Comparison of ENCODE assay signal across 8 cellular contexts in the genomic region with DNA sequence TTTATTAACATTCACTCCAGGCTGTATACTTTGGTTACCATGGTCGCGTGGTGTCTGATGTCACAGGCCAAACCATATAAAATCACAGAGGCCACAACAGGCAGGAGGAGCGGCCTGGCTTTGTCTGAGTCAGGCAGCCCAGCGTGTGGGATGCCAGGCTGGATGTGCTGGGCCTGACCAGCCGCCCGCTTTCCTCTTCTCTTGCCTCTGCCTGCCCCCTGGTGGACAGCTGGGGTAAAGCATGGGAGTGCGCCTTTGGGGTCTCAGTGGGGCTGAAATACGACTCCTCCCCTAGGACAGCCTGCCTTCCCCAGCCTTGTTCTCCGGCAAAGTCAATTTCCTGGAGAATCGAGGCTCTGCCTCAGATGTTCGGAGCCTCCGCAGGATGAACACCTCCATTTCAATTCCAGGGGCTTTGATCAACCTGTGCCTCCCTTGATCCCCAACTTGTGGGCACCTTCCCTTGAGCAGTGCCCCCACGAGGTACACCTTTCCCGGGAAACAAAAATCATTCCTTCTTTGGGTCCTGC.
DNase-seq lines count a peak whose midpoint lies in the region; ATAC-seq and TF ChIP-seq lines count a peak whose summit lies in the region.

No MANE protein-coding gene starts in this region.

- H3K4me2 ChIP-seq in DOHH2 (ENCODE audit: low read length) (peak overlapping the region; percentile 60), Loucy (ENCODE audit: low read depth, low read length, poor library complexity, severe bottlenecking) (peak overlapping the region; percentile 54), trophoblast cell (ENCODE audit: low read length) (peak overlapping the region; percentile 17)

- no peak overlapping the region for H3K18ac ChIP-seq in trophoblast cell (ENCODE audit: low read length)

- peaks cover 46% of the 10 kb centered on the region for H3K4me1 Mint-ChIP-seq in activated T-helper 1 cell treated with anti-CD3 and anti-CD28 coated beads, Interleukin-12 subunit alpha, Interleukin-12 subunit beta, Interleukin-2, Interleukin-4 antibody, amounts not matched to agents 30 ng/mL and 10 ng/mL and 1 ng/mL, durations not matched to agents 14 hours and 24 hours and 36 hours (ENCODE audit: low read depth)

- no peak overlapping the region for H3K23ac ChIP-seq in trophoblast cell (ENCODE audit: low read length)

- no peak for TF ChIP-seq EP300 in upper lobe of left lung (IDR thresholded peaks at IDR 0.05)

- H4K20me1 ChIP-seq in DOHH2 (ENCODE audit: control insufficient read depth, insufficient read depth, low read depth, low read length) (no peaks in the 10 kb centered on the region), Loucy (ENCODE audit: insufficient read depth, low read length, poor library complexity, severe bottlenecking) (no peaks in the 10 kb centered on the region)

- no peaks in the 10 kb centered on the region for H3K27me3 Mint-ChIP-seq in activated T-helper 1 cell treated with anti-CD3 and anti-CD28 coated beads, Interleukin-12 subunit alpha, Interleukin-12 subunit beta, Interleukin-2, Interleukin-4 antibody, amounts not matched to agents 30 ng/mL and 10 ng/mL and 1 ng/mL, durations not matched to agents 14 hours and 24 hours and 36 hours (ENCODE audit: insufficient read depth)

- no peaks in the 10 kb centered on the region for H3K9me2 ChIP-seq in DOHH2 (replicated peaks; ENCODE audit: control insufficient read depth, low read length)
- H3K9me2 ChIP-seq in Loucy (replicated peaks; ENCODE audit: low read depth, low read length) = no peaks in the 10 kb centered on the region

- H2BK120ac ChIP-seq in trophoblast cell (ENCODE audit: insufficient read depth, low read length, poor library complexity) = no peak overlapping the region

- no CpG with 5 or more reads among the region's 14 CpGs for WGBS in trophoblast cell (ENCODE audit: extremely low coverage, insufficient coverage, insufficient read length)
- WGBS in upper lobe of left lung, 2 donors = 7 to 10% methylated on average over 8 to 14 of the region's 14 CpGs

- H2AFZ ChIP-seq in Loucy (ENCODE audit: low read length) (peak overlapping the region; percentile 66), trophoblast cell (ENCODE audit: insufficient read depth, low read length, poor library complexity) (no peak overlapping the region)

- no peak overlapping the region for H2BK12ac ChIP-seq in trophoblast cell (ENCODE audit: low read length)

- peak; percentile 94 to 96 for ATAC-seq in upper lobe of left lung (ENCODE audit: low FRiP score in 2 of 2)

- H3K4ac ChIP-seq in trophoblast cell (ENCODE audit: low read depth, low read length) = no peak overlapping the region

- H3K36me3 ChIP-seq in DOHH2 (ENCODE audit: control insufficient read depth, low read length) = no peaks in the 10 kb centered on the region
- H3K36me3 ChIP-seq in Loucy (ENCODE audit: insufficient read depth, low read length) = no peaks in the 10 kb centered on the region
- no peaks in the 10 kb centered on the region for H3K36me3 ChIP-seq in trophoblast cell (ENCODE audit: control insufficient read depth in 1 of 2, insufficient read depth in 2 of 2, low read length in 2 of 2)
- no peaks in the 10 kb centered on the region for H3K36me3 ChIP-seq in upper lobe of left lung

- no peak overlapping the region for H4K91ac ChIP-seq in trophoblast cell (ENCODE audit: low read depth, low read length)

- H3K27ac Mint-ChIP-seq in activated T-helper 1 cell treated with anti-CD3 and anti-CD28 coated beads, Interleukin-12 subunit alpha, Interleukin-12 subunit beta, Interleukin-2, Interleukin-4 antibody, amounts not matched to agents 30 ng/mL and 10 ng/mL and 1 ng/mL, durations not matched to agents 14 hours and 24 hours and 36 hours = no peak overlapping the region

- H3K79me1 ChIP-seq in trophoblast cell (ENCODE audit: low read length) = no peaks in the 10 kb centered on the region

- intact Hi-C loops in activated T-helper 1 cell treated with anti-CD3 and anti-CD28 coated beads, Interleukin-12 subunit alpha, Interleukin-12 subunit beta, Interleukin-2, Interleukin-4 antibody, amounts not matched to agents 30 ng/mL and 10 ng/mL and 1 ng/mL, durations not matched to agents 14 hours and 24 hours and 36 hours (cut with micrococcal nuclease) = loop anchor here (1.0 to 2.0 kb wide), 6 partner anchors 49 to 930 kb away; partner anchors contain the start of genes SSR3 and TIPARP

- DNase-seq in H4 (ENCODE audit: low spot score) (peak; percentile 98), globus pallidus (ENCODE audit: low spot score) (peak; percentile 91), trophoblast cell (peak; percentile 88 to 90), upper lobe of left lung (peak; percentile 72 to 89), SKM-1 (lab: John Stamatoyannopoulos, UW; ENCODE audit: unreplicated experiment) (no peak)
- DNase-seq in activated T-helper 1 cell treated with anti-CD3 and anti-CD28 coated beads, Interleukin-12 subunit alpha, Interleukin-12 subunit beta, Interleukin-2, Interleukin-4 antibody, amounts not matched to agents 30 ng/mL and 10 ng/mL and 1 ng/mL, durations not matched to agents 14 hours and 24 hours and 36 hours (ENCODE audit: low spot score) = peak; percentile 73

- no peaks in the 10 kb centered on the region for H3K36me3 Mint-ChIP-seq in activated T-helper 1 cell treated with anti-CD3 and anti-CD28 coated beads, Interleukin-12 subunit alpha, Interleukin-12 subunit beta, Interleukin-2, Interleukin-4 antibody, amounts not matched to agents 30 ng/mL and 10 ng/mL and 1 ng/mL, durations not matched to agents 14 hours and 24 hours and 36 hours (ENCODE audit: low read depth)

- H3K4me3 Mint-ChIP-seq in activated T-helper 1 cell treated with anti-CD3 and anti-CD28 coated beads, Interleukin-12 subunit alpha, Interleukin-12 subunit beta, Interleukin-2, Interleukin-4 antibody, amounts not matched to agents 30 ng/mL and 10 ng/mL and 1 ng/mL, durations not matched to agents 14 hours and 24 hours and 36 hours = no peak overlapping the region

- H2BK5ac ChIP-seq in trophoblast cell (ENCODE audit: low read depth, low read length, poor library complexity) = no peak overlapping the region

- no peak overlapping the region for H2AK5ac ChIP-seq in trophoblast cell (ENCODE audit: low read length)

- H3F3A ChIP-seq in DOHH2 (ENCODE audit: control insufficient read depth, insufficient read depth) = peaks cover 6% of the 10 kb centered on the region
- H3F3A ChIP-seq in Loucy (ENCODE audit: low read depth) = no peaks in the 10 kb centered on the region

- no peak for TF ChIP-seq POLR2A in upper lobe of left lung (IDR thresholded peaks at IDR 0.05)

- no peaks in the 10 kb centered on the region for H3K9me3 ChIP-seq in DOHH2 (ENCODE audit: control insufficient read depth, insufficient read depth, low read length)
- no peaks in the 10 kb centered on the region for H3K9me3 ChIP-seq in Loucy (ENCODE audit: insufficient read depth, low read depth, low read length)
- no peaks in the 10 kb centered on the region for H3K9me3 ChIP-seq in trophoblast cell (ENCODE audit: insufficient read depth, low read depth, low read length)
- H3K9me3 ChIP-seq in upper lobe of left lung = no peaks in the 10 kb centered on the region

- H4K12ac ChIP-seq in trophoblast cell (ENCODE audit: low read depth, low read length) = no peak overlapping the region

- peak overlapping the region; percentile 46 for H3K4me3 ChIP-seq in DOHH2 (ENCODE audit: low read length)
- peak overlapping the region; percentile 15 for H3K4me3 ChIP-seq in Loucy (ENCODE audit: low read length, poor library complexity, severe bottlenecking)
- no peak overlapping the region for H3K4me3 ChIP-seq in trophoblast cell (ENCODE audit: low read depth, low read length)
- no peak overlapping the region for H3K4me3 ChIP-seq in upper lobe of left lung

- no peak overlapping the region for H4K8ac ChIP-seq in trophoblast cell (ENCODE audit: low read depth, low read length)

- H3K4me1 ChIP-seq in DOHH2 (ENCODE audit: control insufficient read depth, low read length) = peaks cover 49% of the 10 kb centered on the region
- no peaks in the 10 kb centered on the region for H3K4me1 ChIP-seq in Loucy (ENCODE audit: insufficient read depth, low read length, poor library complexity, severe bottlenecking)
- H3K4me1 ChIP-seq in trophoblast cell (ENCODE audit: control insufficient read depth in 1 of 2, insufficient read depth in 2 of 2, low read length in 2 of 2) = no peaks in the 10 kb centered on the region
- H3K4me1 ChIP-seq in upper lobe of left lung = peaks cover 2 to 8% (median 6%) of the 10 kb centered on the region in 4 donors

- no peaks in the 10 kb centered on the region for H3K27me3 ChIP-seq in DOHH2 (ENCODE audit: control insufficient read depth, low read length)
- H3K27me3 ChIP-seq in Loucy (ENCODE audit: insufficient read depth, low read length, poor library complexity, severe bottlenecking) = no peaks in the 10 kb centered on the region
- no peaks in the 10 kb centered on the region for H3K27me3 ChIP-seq in trophoblast cell (ENCODE audit: insufficient read depth, low read length)
- H3K27me3 ChIP-seq in upper lobe of left lung = no peaks in the 10 kb centered on the region

- no peaks in the 10 kb centered on the region for H3K79me2 ChIP-seq in DOHH2 (ENCODE audit: control insufficient read depth, low read length)
- H3K79me2 ChIP-seq in Loucy (ENCODE audit: insufficient read depth, low read length) = no peaks in the 10 kb centered on the region
- H3K79me2 ChIP-seq in trophoblast cell (ENCODE audit: control insufficient read depth, insufficient read depth, low read length, poor library complexity) = no peaks in the 10 kb centered on the region

- H3K9ac ChIP-seq in Loucy (ENCODE audit: low read depth, low read length, poor library complexity, severe bottlenecking) (no peak overlapping the region), trophoblast cell (ENCODE audit: low read length) (no peak overlapping the region)

- no peak overlapping the region for H3K27ac ChIP-seq in DOHH2 (ENCODE audit: low read depth, low read length)
- H3K27ac ChIP-seq in trophoblast cell (ENCODE audit: low read depth, low read length) = no peak overlapping the region
- H3K27ac ChIP-seq in upper lobe of left lung = peak overlapping the region in 1 of 4 donors; percentile 21

- TF ChIP-seq CTCF in DOHH2 (IDR thresholded peaks at IDR 0.05; ENCODE audit: low read depth, low read length, poor library complexity, severe bottlenecking) = peak; percentile 94
- TF ChIP-seq CTCF in Loucy (conservative IDR thresholded peaks at IDR 0.05; ENCODE audit: low read length) = peak; percentile 95
- TF ChIP-seq CTCF in upper lobe of left lung (IDR thresholded peaks at IDR 0.05) = peak; percentile 95 to 98 (median 98)

- H3K9me3 Mint-ChIP-seq in activated T-helper 1 cell treated with anti-CD3 and anti-CD28 coated beads, Interleukin-12 subunit alpha, Interleukin-12 subunit beta, Interleukin-2, Interleukin-4 antibody, amounts not matched to agents 30 ng/mL and 10 ng/mL and 1 ng/mL, durations not matched to agents 14 hours and 24 hours and 36 hours = no peaks in the 10 kb centered on the region

- no peak overlapping the region for H3K14ac ChIP-seq in trophoblast cell (ENCODE audit: low read length)

Comparison
In these comparisons a context has a peak if more than half of its experiments do, and no peak if none do; other contexts are left out.
1. H3K4me3 ChIP-seq: peak in DOHH2 (single experiment) and Loucy (single experiment); none in trophoblast cell (single experiment) and upper lobe of left lung (0 of 4).
2. Peak in every context shown above with its lines, with median percentiles within 50 percentile points of each other: H3K4me2 ChIP-seq and CTCF ChIP-seq.